ENCODE assay signal across 9 cellular contexts in the genomic region with DNA sequence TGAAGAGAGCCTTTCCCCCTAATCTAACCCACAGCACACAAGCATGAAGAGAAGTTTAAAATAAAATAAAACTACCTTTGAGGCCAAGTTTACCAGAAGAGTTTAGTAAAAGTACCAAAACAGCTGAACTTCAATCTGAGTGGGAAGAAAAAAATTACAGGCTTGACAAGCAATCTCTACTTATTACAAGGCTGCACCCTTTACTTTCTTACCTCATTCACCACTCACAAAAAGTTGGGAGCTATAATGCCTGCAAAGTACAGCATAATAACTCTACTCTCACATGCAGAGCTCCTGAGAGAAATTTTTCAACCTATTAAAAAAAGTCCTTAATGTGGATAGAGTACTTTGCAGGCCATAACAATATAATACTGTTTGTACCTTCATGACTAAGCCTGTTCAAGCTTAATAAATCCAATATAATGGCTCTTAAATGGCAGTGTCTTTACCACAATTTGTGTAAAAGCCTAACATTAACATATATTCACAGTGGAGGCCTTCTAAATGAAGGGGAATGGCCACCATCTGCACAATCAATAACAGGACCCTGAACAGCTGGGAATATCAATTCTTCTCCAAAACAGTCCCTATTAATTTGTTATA.
DNase-seq lines count a peak whose midpoint lies in the region; ATAC-seq and TF ChIP-seq lines count a peak whose summit lies in the region.
"Had no signal": no experiment of that assay in that cellular context is flagged by ENCODE, and none has a peak within 500 bp of the region (broad histone marks: within the 10 kb centered on the region; RNA-seq: fewer than 3 reads in every experiment).

No MANE protein-coding gene starts in this region.

- H3K36me3 ChIP-seq in HAP-1 (replicated peaks), result peaks cover 14% of the 10 kb centered on the region; the same call in 1 of the 2 replicates
- H3K36me3 ChIP-seq in gastroesophageal sphincter, result peaks cover 0 to 22% of the 10 kb centered on the region in 2 donors
- peaks cover 10 to 15% (median 13%) of the 10 kb centered on the region in 3 donors for H3K36me3 ChIP-seq in skeletal muscle tissue (ENCODE audit: control insufficient read depth in 3 of 3, insufficient read depth in 3 of 3, low read length in 3 of 3)

- H3K27me3 ChIP-seq in HAP-1 (ENCODE audit: low read depth) (no peaks in the 10 kb centered on the region), gastroesophageal sphincter (no peaks in the 10 kb centered on the region), skeletal muscle tissue (ENCODE audit: control insufficient read depth in 3 of 3, insufficient read depth in 3 of 3, low read length in 3 of 3) (no peaks in the 10 kb centered on the region)

- H3K4me3 ChIP-seq in HAP-1 (peak overlapping the region; percentile 50), gastroesophageal sphincter (peak overlapping the region; percentile 48 to 65), skeletal muscle tissue (ENCODE audit: low read length in 3 of 3) (peak overlapping the region in 2 of 3 donors; percentile 77 to 90)

- H3K9me3 ChIP-seq in HAP-1 (no peaks in the 10 kb centered on the region), gastroesophageal sphincter (no peaks in the 10 kb centered on the region), skeletal muscle tissue (ENCODE audit: control insufficient read depth in 3 of 3, low read length in 3 of 3) (no peaks in the 10 kb centered on the region)

- ATAC-seq in SK-N-SH treated with all-trans-retinoic acid at 6 μM for 48 hours, result no peak
- no peak for ATAC-seq in gastroesophageal sphincter

- no peak for TF ChIP-seq POLR2A in gastroesophageal sphincter (IDR thresholded peaks at IDR 0.05)

- no peak for TF ChIP-seq EP300 in gastroesophageal sphincter (IDR thresholded peaks at IDR 0.05)

- in situ Hi-C loops in HAP-1 (cut with MboI; ENCODE audit: low sequenced_read_pairs), result no loop called here

- peak in 1 of 2 experiments; percentile 83 for DNase-seq in HAP-1 (ENCODE audit: low spot score in 2 of 2)
- DNase-seq in activated CD4-positive, alpha-beta T cell treated with anti-CD3 and anti-CD28 coated beads, Interleukin-2, amount 50 U/mL, for 4 hours, result no peak
- DNase-seq in SK-N-DZ (ENCODE audit: low spot score), result no peak
- no peak for DNase-seq in CD1c-positive myeloid dendritic cell (ENCODE audit: extremely low spot score)
- no peak for DNase-seq in OCI-M1 (lab: John Stamatoyannopoulos, UW)
- DNase-seq: activated CD4-positive, alpha-beta memory T cell treated with anti-CD3 and anti-CD28 coated beads, Interleukin-2, amount 10 ng/mL, durations not matched to agents 7 days and 5 days had no signal

- peak overlapping the region; percentile 75 to 94 (median 92) for H3K27ac ChIP-seq in gastroesophageal sphincter
- peak overlapping the region; percentile 83 for H3K27ac ChIP-seq in skeletal muscle tissue (ENCODE audit: low read depth, low read length)

- H3K9ac ChIP-seq in skeletal muscle tissue (ENCODE audit: low read depth in 1 of 3, low read length in 3 of 3), result peak overlapping the region; percentile 20 to 71 (median 52)

- H3K4me1 ChIP-seq in HAP-1 (peaks cover 61% of the 10 kb centered on the region), gastroesophageal sphincter (peaks cover 12 to 60% (median 25%) of the 10 kb centered on the region in 3 donors), skeletal muscle tissue (ENCODE audit: control insufficient read depth in 3 of 3, insufficient read depth in 3 of 3, low read length in 3 of 3) (peaks cover 22 to 40% (median 36%) of the 10 kb centered on the region in 3 donors)

- TF ChIP-seq CTCF in gastroesophageal sphincter (IDR thresholded peaks at IDR 0.05), result no peak

TF ChIP-seq in SK-N-SH treated with all-trans-retinoic acid at 6 μM for 48 hours, 23 proteins besides CTCF, POLR2A, EP300 and RAD21:
- no peak for TF ChIP-seq ARNTL (CRISPR knock-in tag; IDR thresholded peaks at IDR 0.05; ENCODE audit: borderline replicate concordance, low read depth)
- TF ChIP-seq ISL1 (CRISPR knock-in tag; IDR thresholded peaks at IDR 0.05), result peak; percentile 26; the same call in 1 of the 2 replicates
